ENCODE assay signal across 8 cellular contexts in genomic region chr6:168171202-168171601, GRCh38.
A peak's percentile ranks its signal among the peaks of the same experiment; 100 is the strongest.
DNase-seq lines count a peak whose midpoint lies in the region; ATAC-seq and TF ChIP-seq lines count a peak whose summit lies in the region.
"Not testable (repeated sequence)": the region's sequence is repeated elsewhere in the genome, so short reads cannot be mapped to it uniquely, and the experiment has no call there.

No MANE protein-coding gene starts in this region.

- H3K9me3 ChIP-seq in HUES64 (ENCODE audit: insufficient read depth, low read depth, low read length); colonic mucosa; prostate gland; uterus: not testable (repeated sequence)

- H3K4me3 ChIP-seq in GM23338; HUES64 (ENCODE audit: low read length); colonic mucosa; prostate gland; uterus: not testable (repeated sequence)

- not testable (repeated sequence) for H3F3A ChIP-seq in GM23338 (replicated peaks; ENCODE audit: low read depth)

- TF ChIP-seq POLR2A in prostate gland (IDR thresholded peaks at IDR 0.05); uterus (IDR thresholded peaks at IDR 0.05): not testable (repeated sequence)

- H3K4me3 Mint-ChIP-seq in GM23338; activated T-helper 17 cell treated with anti-CD3 and anti-CD28 coated beads, Interleukin-2, amount 50 U/mL, for 72 hours; memory B cell: not testable (repeated sequence)

- H3K36me3 Mint-ChIP-seq in GM23338 (ENCODE audit: low read depth), result peaks cover 28% of the 10 kb centered on the region
- H3K36me3 Mint-ChIP-seq in activated T-helper 17 cell treated with anti-CD3 and anti-CD28 coated beads, Interleukin-2, amount 50 U/mL, for 72 hours (ENCODE audit: low read depth); memory B cell: not testable (repeated sequence)

- H3K27me3 Mint-ChIP-seq in GM23338 (ENCODE audit: insufficient read depth, low read depth, poor library complexity), result peaks cover 23% of the 10 kb centered on the region
- not testable (repeated sequence) for H3K27me3 Mint-ChIP-seq in activated T-helper 17 cell treated with anti-CD3 and anti-CD28 coated beads, Interleukin-2, amount 50 U/mL, for 72 hours; memory B cell

- not testable (repeated sequence) for H3K79me2 ChIP-seq in GM23338 (replicated peaks; ENCODE audit: insufficient read depth)

- H3K4me2 ChIP-seq in GM23338, result not testable (repeated sequence)

- H3K27ac ChIP-seq in GM23338 (ENCODE audit: low read depth) (peak overlapping the region; percentile 65), HUES64 (ENCODE audit: low read depth, low read length) (peak overlapping the region; percentile 90), colonic mucosa (peak overlapping the region; percentile 76), prostate gland (peak overlapping the region; percentile 29 to 30), uterus (peak overlapping the region; percentile 12 to 24)

- WGBS in HUES64, result 75% methylated on average over 11 of the region's 11 CpGs
- WGBS in prostate gland, result 82% methylated on average over 11 of the region's 11 CpGs

- not testable (repeated sequence) for H3K36me3 ChIP-seq in GM23338 (ENCODE audit: insufficient read depth); HUES64 (ENCODE audit: insufficient read depth, low read length); colonic mucosa; prostate gland; uterus

- not testable (repeated sequence) for H3K27me3 ChIP-seq in GM23338 (ENCODE audit: insufficient read depth); HUES64 (ENCODE audit: insufficient read depth, low read length); colonic mucosa; prostate gland (replicated peaks; ENCODE audit: insufficient read depth); uterus

- intact Hi-C loops in colonic mucosa (cut with DNase I); prostate gland (cut with DNase I); uterus (cut with DNase I; ENCODE audit: low total_unique reads): not testable (repeated sequence)

- not testable (repeated sequence) for H3K9ac ChIP-seq in HUES64 (ENCODE audit: low read depth, low read length); colonic mucosa (ENCODE audit: low read depth in 2 of 2, low read length in 2 of 2)

- H2AFZ ChIP-seq in GM23338, result not testable (repeated sequence)

- DNase-seq in GM23338 (ENCODE audit: low spot score); colonic mucosa; memory B cell (ENCODE audit: low spot score in 2 of 2); prostate gland (ENCODE audit: low spot score); uterus: not testable (repeated sequence)
- peak; percentile 9 for DNase-seq in epidermal melanocyte (ENCODE audit: insufficient read length, low spot score)

- not testable (repeated sequence) for TF ChIP-seq CTCF in GM23338 (conservative IDR thresholded peaks at IDR 0.05; ENCODE audit: low read depth in 2 of 2); colonic mucosa (IDR thresholded peaks at IDR 0.05); prostate gland (IDR thresholded peaks at IDR 0.05); uterus (IDR thresholded peaks at IDR 0.05)

- not testable (repeated sequence) for H4K20me1 ChIP-seq in GM23338 (replicated peaks; ENCODE audit: insufficient read depth)

- H3K9me2 ChIP-seq in GM23338 (ENCODE audit: insufficient read depth), result not testable (repeated sequence)

- not testable (repeated sequence) for ATAC-seq in GM23338; activated T-helper 17 cell treated with anti-CD3 and anti-CD28 coated beads, Interleukin-2, amount 50 U/mL, for 72 hours (replicated peaks); memory B cell (ENCODE audit: low read depth)

- H3K4me1 ChIP-seq in GM23338 (ENCODE audit: insufficient read depth) (peaks cover 28% of the 10 kb centered on the region), HUES64 (ENCODE audit: insufficient read depth, low read length) (peaks cover 26% of the 10 kb centered on the region)
- H3K4me1 ChIP-seq in colonic mucosa; prostate gland (replicated peaks); uterus: not testable (repeated sequence)

- H3K4me1 Mint-ChIP-seq in GM23338, result peaks cover 51% of the 10 kb centered on the region
- H3K4me1 Mint-ChIP-seq in activated T-helper 17 cell treated with anti-CD3 and anti-CD28 coated beads, Interleukin-2, amount 50 U/mL, for 72 hours; memory B cell: not testable (repeated sequence)

- peak overlapping the region; percentile 84 for H3K27ac Mint-ChIP-seq in GM23338
- H3K27ac Mint-ChIP-seq in activated T-helper 17 cell treated with anti-CD3 and anti-CD28 coated beads, Interleukin-2, amount 50 U/mL, for 72 hours, result peak overlapping the region; percentile 2
- peak overlapping the region; percentile 46 for H3K27ac Mint-ChIP-seq in memory B cell

- peaks cover 20% of the 10 kb centered on the region for H3K9me3 Mint-ChIP-seq in GM23338
- H3K9me3 Mint-ChIP-seq in activated T-helper 17 cell treated with anti-CD3 and anti-CD28 coated beads, Interleukin-2, amount 50 U/mL, for 72 hours; memory B cell: not testable (repeated sequence)

Comparison
In these comparisons a context has a peak if more than half of its experiments do, and no peak if none do; other contexts are left out.
1. H3K27ac ChIP-seq: peak in every context shown above with its lines; median percentile 90 in HUES64; 76 in colonic mucosa; 65 in GM23338; 30 in prostate gland; 18 in uterus.
2. H3K27ac Mint-ChIP-seq: peak in every context shown above with its lines; median percentile 84 in GM23338; 46 in memory B cell; 2 in activated T-helper 17 cell treated with anti-CD3 and anti-CD28 coated beads, Interleukin-2, amount 50 U/mL, for 72 hours.